8 cellular contexts compared by ENCODE assay signal in genomic region chr6:82589509-82590206, GRCh38.
DNase-seq lines count a peak whose midpoint lies in the region; ATAC-seq and TF ChIP-seq lines count a peak whose summit lies in the region.

No MANE protein-coding gene starts in this region.

- H3K36me3 ChIP-seq in GM23338 (ENCODE audit: insufficient read depth) (no peaks in the 10 kb centered on the region), MG63 (no peaks in the 10 kb centered on the region), osteoblast (ENCODE audit: insufficient read depth, low read length) (no peaks in the 10 kb centered on the region)

- H2AFZ ChIP-seq in GM23338 (no peak overlapping the region), osteoblast (ENCODE audit: low read length) (no peak overlapping the region)

- H3K4me2 ChIP-seq in GM23338 (no peak overlapping the region), osteoblast (ENCODE audit: insufficient read depth, low read length) (peak overlapping the region; percentile 33)

- no peaks in the 10 kb centered on the region for H3K79me2 ChIP-seq in GM23338 (replicated peaks; ENCODE audit: insufficient read depth)
- no peaks in the 10 kb centered on the region for H3K79me2 ChIP-seq in osteoblast (ENCODE audit: insufficient read depth, low read length)

- peaks cover 2% of the 10 kb centered on the region for H3K27me3 Mint-ChIP-seq in GM23338 (ENCODE audit: insufficient read depth, low read depth, poor library complexity)

- TF ChIP-seq CTCF in GM23338 (conservative IDR thresholded peaks at IDR 0.05; ENCODE audit: low read depth in 2 of 2) = peak; percentile 53 to 66
- peak; percentile 39 for TF ChIP-seq CTCF in astrocyte of the cerebellum (IDR thresholded peaks at IDR 0.05; ENCODE audit: low read depth, low read length, missing control alignments)
- peak; percentile 40 for TF ChIP-seq CTCF in osteoblast (IDR thresholded peaks at IDR 0.05; ENCODE audit: extremely low read depth, low read depth, low read length)

- in situ Hi-C loops in astrocyte of the cerebellum (cut with HindIII; ENCODE audit: low sequenced_read_pairs) = no loop called here

- H3K9me3 ChIP-seq in MG63 (no peaks in the 10 kb centered on the region), osteoblast (ENCODE audit: low read depth, low read length) (no peaks in the 10 kb centered on the region)

- no peaks in the 10 kb centered on the region for H3K9me3 Mint-ChIP-seq in GM23338

- peak; percentile 92 for ATAC-seq in GM23338

- DNase-seq in DMS 273 (lab: John Stamatoyannopoulos, UW; ENCODE audit: unreplicated experiment) (peak; percentile 23), DMS 273 treated with DMSO at 0.1 percent for 48 hours (lab: John Stamatoyannopoulos, UW) (no peak), GM23338 (ENCODE audit: low spot score) (peak; percentile 75), MG63 (peak; percentile 3), astrocyte of the cerebellum (ENCODE audit: low read depth) (peak; percentile 90), osteoblast (ENCODE audit: insufficient read length, low spot score, missing footprints) (peak; percentile 57), occipital lobe (lab: John Stamatoyannopoulos, UW) (no peak)
- DNase-seq in effector CD4-positive, alpha-beta T cell = no peak

- H3K27ac Mint-ChIP-seq in GM23338 = no peak overlapping the region

- H3K4me1 Mint-ChIP-seq in GM23338 = peaks cover 14% of the 10 kb centered on the region

- no peak overlapping the region for H3K4me3 ChIP-seq in GM23338
- H3K4me3 ChIP-seq in MG63 = no peak overlapping the region
- no peak overlapping the region for H3K4me3 ChIP-seq in astrocyte of the cerebellum (ENCODE audit: low read depth, low read length)
- H3K4me3 ChIP-seq in osteoblast (ENCODE audit: insufficient read depth, low read length) = no peak overlapping the region

- H3K27ac ChIP-seq in GM23338 (ENCODE audit: low read depth) (no peak overlapping the region), osteoblast (ENCODE audit: low read depth, low read length) (no peak overlapping the region)

- H3K4me3 Mint-ChIP-seq in GM23338 = no peak overlapping the region

- no peaks in the 10 kb centered on the region for H3K27me3 ChIP-seq in GM23338 (ENCODE audit: insufficient read depth)
- H3K27me3 ChIP-seq in MG63 = no peaks in the 10 kb centered on the region
- H3K27me3 ChIP-seq in osteoblast (ENCODE audit: insufficient read depth, low read length) = peaks cover 22% of the 10 kb centered on the region

- H3K4me1 ChIP-seq in GM23338 (ENCODE audit: insufficient read depth) (peaks cover 4% of the 10 kb centered on the region; the same call in 1 of the 2 replicates), osteoblast (ENCODE audit: insufficient read depth, low read length) (peaks cover 10% of the 10 kb centered on the region)

- no peaks in the 10 kb centered on the region for H3K36me3 Mint-ChIP-seq in GM23338 (ENCODE audit: low read depth)

- no peaks in the 10 kb centered on the region for H3K9me2 ChIP-seq in GM23338 (ENCODE audit: insufficient read depth)

- H4K20me1 ChIP-seq in GM23338 (replicated peaks; ENCODE audit: insufficient read depth) (no peaks in the 10 kb centered on the region), osteoblast (ENCODE audit: insufficient read depth, low read length) (no peaks in the 10 kb centered on the region)

- no peaks in the 10 kb centered on the region for H3F3A ChIP-seq in GM23338 (replicated peaks; ENCODE audit: low read depth)

TF ChIP-seq in GM23338, 12 proteins besides CTCF, POLR2A, EP300 and RAD21 (continues in another document):
- TF ChIP-seq, protein P1, sequence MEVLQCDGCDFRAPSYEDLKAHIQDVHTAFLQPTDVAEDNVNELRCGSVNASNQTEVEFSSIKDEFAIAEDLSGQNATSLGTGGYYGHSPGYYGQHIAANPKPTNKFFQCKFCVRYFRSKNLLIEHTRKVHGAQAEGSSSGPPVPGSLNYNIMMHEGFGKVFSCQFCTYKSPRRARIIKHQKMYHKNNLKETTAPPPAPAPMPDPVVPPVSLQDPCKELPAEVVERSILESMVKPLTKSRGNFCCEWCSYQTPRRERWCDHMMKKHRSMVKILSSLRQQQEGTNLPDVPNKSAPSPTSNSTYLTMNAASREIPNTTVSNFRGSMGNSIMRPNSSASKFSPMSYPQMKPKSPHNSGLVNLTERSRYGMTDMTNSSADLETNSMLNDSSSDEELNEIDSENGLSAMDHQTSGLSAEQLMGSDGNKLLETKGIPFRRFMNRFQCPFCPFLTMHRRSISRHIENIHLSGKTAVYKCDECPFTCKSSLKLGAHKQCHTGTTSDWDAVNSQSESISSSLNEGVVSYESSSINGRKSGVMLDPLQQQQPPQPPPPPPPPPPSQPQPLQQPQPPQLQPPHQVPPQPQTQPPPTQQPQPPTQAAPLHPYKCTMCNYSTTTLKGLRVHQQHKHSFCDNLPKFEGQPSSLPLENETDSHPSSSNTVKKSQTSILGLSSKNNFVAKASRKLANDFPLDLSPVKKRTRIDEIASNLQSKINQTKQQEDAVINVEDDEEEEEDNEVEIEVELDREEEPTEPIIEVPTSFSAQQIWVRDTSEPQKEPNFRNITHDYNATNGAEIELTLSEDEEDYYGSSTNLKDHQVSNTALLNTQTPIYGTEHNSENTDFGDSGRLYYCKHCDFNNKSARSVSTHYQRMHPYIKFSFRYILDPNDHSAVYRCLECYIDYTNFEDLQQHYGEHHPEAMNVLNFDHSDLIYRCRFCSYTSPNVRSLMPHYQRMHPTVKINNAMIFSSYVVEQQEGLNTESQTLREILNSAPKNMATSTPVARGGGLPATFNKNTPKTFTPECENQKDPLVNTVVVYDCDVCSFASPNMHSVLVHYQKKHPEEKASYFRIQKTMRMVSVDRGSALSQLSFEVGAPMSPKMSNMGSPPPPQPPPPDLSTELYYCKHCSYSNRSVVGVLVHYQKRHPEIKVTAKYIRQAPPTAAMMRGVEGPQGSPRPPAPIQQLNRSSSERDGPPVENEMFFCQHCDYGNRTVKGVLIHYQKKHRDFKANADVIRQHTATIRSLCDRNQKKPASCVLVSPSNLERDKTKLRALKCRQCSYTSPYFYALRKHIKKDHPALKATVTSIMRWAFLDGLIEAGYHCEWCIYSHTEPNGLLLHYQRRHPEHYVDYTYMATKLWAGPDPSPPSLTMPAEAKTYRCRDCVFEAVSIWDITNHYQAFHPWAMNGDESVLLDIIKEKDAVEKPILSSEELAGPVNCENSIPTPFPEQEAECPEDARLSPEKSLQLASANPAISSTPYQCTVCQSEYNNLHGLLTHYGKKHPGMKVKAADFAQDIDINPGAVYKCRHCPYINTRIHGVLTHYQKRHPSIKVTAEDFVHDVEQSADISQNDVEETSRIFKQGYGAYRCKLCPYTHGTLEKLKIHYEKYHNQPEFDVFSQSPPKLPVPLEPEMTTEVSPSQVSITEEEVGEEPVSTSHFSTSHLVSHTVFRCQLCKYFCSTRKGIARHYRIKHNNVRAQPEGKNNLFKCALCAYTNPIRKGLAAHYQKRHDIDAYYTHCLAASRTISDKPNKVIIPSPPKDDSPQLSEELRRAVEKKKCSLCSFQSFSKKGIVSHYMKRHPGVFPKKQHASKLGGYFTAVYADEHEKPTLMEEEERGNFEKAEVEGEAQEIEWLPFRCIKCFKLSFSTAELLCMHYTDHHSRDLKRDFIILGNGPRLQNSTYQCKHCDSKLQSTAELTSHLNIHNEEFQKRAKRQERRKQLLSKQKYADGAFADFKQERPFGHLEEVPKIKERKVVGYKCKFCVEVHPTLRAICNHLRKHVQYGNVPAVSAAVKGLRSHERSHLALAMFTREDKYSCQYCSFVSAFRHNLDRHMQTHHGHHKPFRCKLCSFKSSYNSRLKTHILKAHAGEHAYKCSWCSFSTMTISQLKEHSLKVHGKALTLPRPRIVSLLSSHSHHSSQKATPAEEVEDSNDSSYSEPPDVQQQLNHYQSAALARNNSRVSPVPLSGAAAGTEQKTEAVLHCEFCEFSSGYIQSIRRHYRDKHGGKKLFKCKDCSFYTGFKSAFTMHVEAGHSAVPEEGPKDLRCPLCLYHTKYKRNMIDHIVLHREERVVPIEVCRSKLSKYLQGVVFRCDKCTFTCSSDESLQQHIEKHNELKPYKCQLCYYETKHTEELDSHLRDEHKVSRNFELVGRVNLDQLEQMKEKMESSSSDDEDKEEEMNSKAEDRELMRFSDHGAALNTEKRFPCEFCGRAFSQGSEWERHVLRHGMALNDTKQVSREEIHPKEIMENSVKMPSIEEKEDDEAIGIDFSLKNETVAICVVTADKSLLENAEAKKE (CRISPR knock-in tag; IDR thresholded peaks at IDR 0.05) = no peak
- no peak for TF ChIP-seq REST (IDR thresholded peaks at IDR 0.05; ENCODE audit: unreplicated experiment)
- TF ChIP-seq ZNF331 (CRISPR knock-in tag; IDR thresholded peaks at IDR 0.05; ENCODE audit: low read depth) = no peak
- TF ChIP-seq CREB1 (CRISPR knock-in tag; IDR thresholded peaks at IDR 0.05; ENCODE audit: low read depth) = no peak
- no peak for TF ChIP-seq POLR2AphosphoS5 (IDR thresholded peaks at IDR 0.05; ENCODE audit: low read depth)
- TF ChIP-seq EZH2phosphoT487 (IDR thresholded peaks at IDR 0.05; ENCODE audit: unreplicated experiment) = no peak
- no peak for TF ChIP-seq ZNF114 (CRISPR knock-in tag; IDR thresholded peaks at IDR 0.05)

Comparison
In these comparisons a context has a peak if more than half of its experiments do, and no peak if none do; other contexts are left out.
1. DNase-seq: peak in DMS 273 (single experiment), GM23338 (single experiment), MG63 (single experiment), astrocyte of the cerebellum (single experiment) and osteoblast (single experiment); none in DMS 273 treated with DMSO at 0.1 percent for 48 hours (single experiment), effector CD4-positive, alpha-beta T cell (single experiment) and occipital lobe (single experiment).
2. Peak in every context shown above with its lines, with median percentiles within 50 percentile points of each other: CTCF ChIP-seq.